ENCODE assay signal across 11 cellular contexts in genomic region chr5:71937906-71938698, GRCh38.
DNase-seq lines count a peak whose midpoint lies in the region; TF ChIP-seq lines count a peak whose summit lies in the region.
"Had no signal": no experiment of that assay in that cellular context is flagged by ENCODE, and none has a peak within 500 bp of the region (broad histone marks: within the 10 kb centered on the region; RNA-seq: fewer than 3 reads in every experiment).

No MANE protein-coding gene starts in this region.

- H3K9me3 ChIP-seq in endodermal cell (ENCODE audit: control insufficient read depth, low read length), result no peaks in the 10 kb centered on the region
- no peaks in the 10 kb centered on the region for H3K9me3 ChIP-seq in SK-N-SH

- peak overlapping the region; percentile 57 for H3K27ac ChIP-seq in endodermal cell (ENCODE audit: low read depth, low read length)
- peak overlapping the region; percentile 81 for H3K27ac ChIP-seq in substantia nigra (ENCODE audit: low read depth, low read length, poor library complexity, severe bottlenecking)
- H3K27ac ChIP-seq in SK-N-SH (ENCODE audit: low read depth in 2 of 2, low read length in 1 of 2), result no peak overlapping the region

- H2AFZ ChIP-seq in SK-N-SH (ENCODE audit: low read depth), result no peak overlapping the region

- no peaks in the 10 kb centered on the region for H3K36me3 ChIP-seq in endodermal cell (ENCODE audit: control insufficient read depth, insufficient read depth, low read length)
- no peaks in the 10 kb centered on the region for H3K36me3 ChIP-seq in SK-N-SH (replicated peaks in 1 of 2; ENCODE audit: control insufficient read depth in 1 of 2, insufficient read depth in 2 of 2, low read length in 1 of 2)

- H3K27me3 ChIP-seq in endodermal cell (ENCODE audit: control insufficient read depth, insufficient read depth, low read length, poor library complexity, severe bottlenecking) (no peaks in the 10 kb centered on the region), SK-N-SH (ENCODE audit: insufficient read depth) (no peaks in the 10 kb centered on the region)

- H3K9me2 ChIP-seq in SK-N-SH, result no peaks in the 10 kb centered on the region

- H3K4me2 ChIP-seq in SK-N-SH, result no peak overlapping the region

- no peaks in the 10 kb centered on the region for H4K20me1 ChIP-seq in SK-N-SH (ENCODE audit: insufficient read depth)

- H3K4me1 Mint-ChIP-seq in endodermal cell, result peaks cover 10% of the 10 kb centered on the region
- H3K4me1 Mint-ChIP-seq: activated naive CD4-positive, alpha-beta T cell treated with anti-CD3 and anti-CD28 coated beads, Interleukin-2, amount 10 ng/mL, durations not matched to agents 7 days and 5 days; mesothelial cell of epicardium had no signal

- CTCF ChIA-PET in SK-N-SH (lab: Yijun Ruan, JAX), result interaction anchor here (1.1 to 1.5 kb wide), 3 partner anchors 14 to 40 kb away, joined by 3 to 5 read pairs (median 5); no protein-coding TSS in a partner anchor

- H3K4me3 Mint-ChIP-seq in endodermal cell, result no peak overlapping the region
- H3K4me3 Mint-ChIP-seq: activated naive CD4-positive, alpha-beta T cell treated with anti-CD3 and anti-CD28 coated beads, Interleukin-2, amount 10 ng/mL, durations not matched to agents 7 days and 5 days; mesothelial cell of epicardium had no signal

- peak; percentile 8 for DNase-seq in NCI-H82 (lab: John Stamatoyannopoulos, UW)
- DNase-seq in NCI-H82 treated with DMSO at 0.1 percent for 48 hours (lab: John Stamatoyannopoulos, UW; ENCODE audit: unreplicated experiment), result no peak
- DNase-seq in NCI-H345 treated with DMSO at 0.1 percent for 48 hours (lab: John Stamatoyannopoulos, UW; ENCODE audit: unreplicated experiment), result peak; percentile 81
- no peak for DNase-seq in endodermal cell
- peak in 32 of 49 donors; percentile 3 to 61 (median 30) for DNase-seq in substantia nigra (lab: John Stamatoyannopoulos, UW)
- DNase-seq in kidney tubule cell (ENCODE audit: low spot score), result no peak
- DNase-seq in SK-N-SH, result no peak
- DNase-seq in NOMO-1 (lab: John Stamatoyannopoulos, UW; ENCODE audit: unreplicated experiment in 2 of 2), result no peak
- DNase-seq: activated naive CD4-positive, alpha-beta T cell treated with anti-CD3 and anti-CD28 coated beads, Interleukin-2, amount 10 ng/mL, durations not matched to agents 7 days and 5 days had no signal

- no peak overlapping the region for H3K27ac Mint-ChIP-seq in endodermal cell
- H3K27ac Mint-ChIP-seq: activated naive CD4-positive, alpha-beta T cell treated with anti-CD3 and anti-CD28 coated beads, Interleukin-2, amount 10 ng/mL, durations not matched to agents 7 days and 5 days; mesothelial cell of epicardium had no signal

- peaks cover 9% of the 10 kb centered on the region for H3F3A ChIP-seq in SK-N-SH (replicated peaks; ENCODE audit: insufficient read depth)

- POLR2A ChIA-PET in SK-N-SH (lab: Yijun Ruan, JAX), result no interaction called here

- TF ChIP-seq RAD21 in SK-N-SH (IDR thresholded peaks at IDR 0.05; ENCODE audit: low read length), result no peak

- no peaks in the 10 kb centered on the region for H3K79me2 ChIP-seq in SK-N-SH (ENCODE audit: insufficient read depth)

- no peak overlapping the region for H3K4me3 ChIP-seq in endodermal cell (ENCODE audit: low read length)
- H3K4me3 ChIP-seq in SK-N-SH (ENCODE audit: low read depth in 2 of 2, low read length in 1 of 2), result no peak overlapping the region
- H3K4me3 ChIP-seq: K562 had no signal

- WGBS in endodermal cell (ENCODE audit: insufficient coverage in 1 of 2, insufficient read length in 1 of 2), 2 experiments, result 88% methylated on average over 11 of the region's 11 CpGs
- 87% methylated on average over 11 of the region's 11 CpGs for WGBS in SK-N-SH (ENCODE audit: low lambda C conversion rate)

- no peaks in the 10 kb centered on the region for H3K27me3 Mint-ChIP-seq in endodermal cell (ENCODE audit: insufficient read depth)
- H3K27me3 Mint-ChIP-seq: activated naive CD4-positive, alpha-beta T cell treated with anti-CD3 and anti-CD28 coated beads, Interleukin-2, amount 10 ng/mL, durations not matched to agents 7 days and 5 days had no signal

- TF ChIP-seq CTCF in endodermal cell (conservative IDR thresholded peaks at IDR 0.05) (no peak), SK-N-SH (IDR thresholded peaks at IDR 0.05) (no peak)

- no peaks in the 10 kb centered on the region for H3K36me3 Mint-ChIP-seq in endodermal cell (ENCODE audit: low read depth)
- H3K36me3 Mint-ChIP-seq: activated naive CD4-positive, alpha-beta T cell treated with anti-CD3 and anti-CD28 coated beads, Interleukin-2, amount 10 ng/mL, durations not matched to agents 7 days and 5 days; mesothelial cell of epicardium had no signal

- no peak overlapping the region for H3K9ac ChIP-seq in endodermal cell (ENCODE audit: extremely low read depth, low read length, poor library complexity, severe bottlenecking)
- H3K9ac ChIP-seq in SK-N-SH, result no peak overlapping the region

- TF ChIP-seq EP300 in SK-N-SH (IDR thresholded peaks at IDR 0.05; ENCODE audit: borderline replicate concordance in 1 of 2, low read depth in 1 of 2, low read length in 1 of 2), result no peak

- H3K4me1 ChIP-seq in endodermal cell (ENCODE audit: control insufficient read depth, insufficient read depth, low read length) (no peaks in the 10 kb centered on the region), SK-N-SH (ENCODE audit: control insufficient read depth in 1 of 2, insufficient read depth in 2 of 2, low read depth in 1 of 2, low read length in 1 of 2) (peaks cover 6 to 17% of the 10 kb centered on the region in 2 experiments)

- peaks cover 2% of the 10 kb centered on the region for H3K9me3 Mint-ChIP-seq in endodermal cell
- H3K9me3 Mint-ChIP-seq: activated naive CD4-positive, alpha-beta T cell treated with anti-CD3 and anti-CD28 coated beads, Interleukin-2, amount 10 ng/mL, durations not matched to agents 7 days and 5 days had no signal

TF ChIP-seq in SK-N-SH, 30 proteins besides CTCF, POLR2A, EP300 and RAD21:
- TF ChIP-seq NRF1 (IDR thresholded peaks at IDR 0.05; ENCODE audit: low read depth, low read length) (no peak), FOXJ3 (CRISPR knock-in tag; IDR thresholded peaks at IDR 0.05) (no peak), FOXM1 (IDR thresholded peaks at IDR 0.05; ENCODE audit: low read depth) (no peak), GABPA (IDR thresholded peaks at IDR 0.05; ENCODE audit: low read depth) (no peak), YY1 (IDR thresholded peaks at IDR 0.05; ENCODE audit: low read depth) (no peak), RFX5 (IDR thresholded peaks at IDR 0.05; ENCODE audit: low read length) (no peak), JUND (IDR thresholded peaks at IDR 0.05) (no peak), MEF2A (IDR thresholded peaks at IDR 0.05; ENCODE audit: borderline replicate concordance, low read depth) (no peak), SIN3A (IDR thresholded peaks at IDR 0.05; ENCODE audit: borderline replicate concordance, low read depth, low read length) (no peak), IRF3 (IDR thresholded peaks at IDR 0.05; ENCODE audit: low read depth, low read length) (no peak), ELF1 (IDR thresholded peaks at IDR 0.05) (no peak), POLR2AphosphoS5 (IDR thresholded peaks at IDR 0.05; ENCODE audit: low read depth, low read length) (no peak), ZBTB33 (IDR thresholded peaks at IDR 0.05; ENCODE audit: borderline replicate concordance, low read depth) (no peak), GATA2 (CRISPR knock-in tag; IDR thresholded peaks at IDR 0.05) (no peak)
- TF ChIP-seq, protein P1, sequence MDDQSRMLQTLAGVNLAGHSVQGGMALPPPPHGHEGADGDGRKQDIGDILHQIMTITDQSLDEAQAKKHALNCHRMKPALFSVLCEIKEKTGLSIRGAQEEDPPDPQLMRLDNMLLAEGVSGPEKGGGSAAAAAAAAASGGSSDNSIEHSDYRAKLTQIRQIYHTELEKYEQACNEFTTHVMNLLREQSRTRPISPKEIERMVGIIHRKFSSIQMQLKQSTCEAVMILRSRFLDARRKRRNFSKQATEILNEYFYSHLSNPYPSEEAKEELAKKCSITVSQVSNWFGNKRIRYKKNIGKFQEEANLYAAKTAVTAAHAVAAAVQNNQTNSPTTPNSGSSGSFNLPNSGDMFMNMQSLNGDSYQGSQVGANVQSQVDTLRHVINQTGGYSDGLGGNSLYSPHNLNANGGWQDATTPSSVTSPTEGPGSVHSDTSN (IDR thresholded peaks at IDR 0.05), result no peak

Comparison
In these comparisons a context has a peak if more than half of its experiments do, and no peak if none do; other contexts are left out.
1. DNase-seq: peak in NCI-H82 (single experiment), NCI-H345 treated with DMSO at 0.1 percent for 48 hours (single experiment) and substantia nigra (32 of 49); none in NCI-H82 treated with DMSO at 0.1 percent for 48 hours (single experiment), endodermal cell (single experiment), kidney tubule cell (single experiment), SK-N-SH (single experiment) and NOMO-1 (0 of 2).
2. H3K27ac ChIP-seq: peak in endodermal cell (single experiment) and substantia nigra (single experiment); none in SK-N-SH (0 of 2).